8 cellular contexts compared by ENCODE assay signal in the genomic region with DNA sequence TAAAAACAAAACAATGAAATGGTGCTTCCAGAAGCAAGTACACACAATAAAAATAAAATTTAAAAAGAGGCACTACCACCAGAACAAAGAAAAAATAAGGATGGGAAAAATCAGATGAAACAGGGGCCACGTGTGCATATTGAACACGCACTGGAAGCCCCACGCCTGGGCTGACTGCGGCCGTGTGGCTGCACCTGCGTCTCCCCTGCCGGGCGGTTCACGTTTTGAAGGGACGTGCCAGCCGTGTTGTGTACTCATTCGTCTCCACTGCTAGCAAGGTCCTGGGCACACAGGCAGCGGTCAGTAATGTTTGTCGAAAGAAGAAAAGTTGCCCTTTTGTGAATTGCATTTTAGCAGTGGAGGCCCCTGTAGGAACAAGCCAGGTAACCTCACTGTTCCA.
"Had no signal": no experiment of that assay in that cellular context is flagged by ENCODE, and none has a peak within 500 bp of the region (broad histone marks: within the 10 kb centered on the region; RNA-seq: fewer than 3 reads in every experiment).

No MANE protein-coding gene starts in this region.

- H3K4me3 ChIP-seq: GM23248, K562 had no signal

- H3K9me3 Mint-ChIP-seq: H9 had no signal

- H2AFZ ChIP-seq: GM23248 had no signal

- H3K9ac ChIP-seq: GM23248 had no signal

- H3K4me3 Mint-ChIP-seq: H9 had no signal

- FAIRE-seq: H54, HTR-8/SVneo, K562 had no signal

- H3K27ac ChIP-seq: GM23248 had no signal

- DNase-seq: GM23248, GOT3, H9, HCEC 1CT, IMR-90 had no signal
